In genomic region chr5:40797273-40798011, GRCh38 we compare ENCODE assay signal across 8 cellular contexts. TPM values are rescaled to one million over a fixed set of nuclear protein-coding genes. Genes with fewer than 3 reads are reported as not detected.
DNase-seq lines count a peak whose midpoint lies in the region; ATAC-seq and TF ChIP-seq lines count a peak whose summit lies in the region.

No MANE protein-coding gene starts in this region.

- H3K4me3 ChIP-seq in GM12865 (ENCODE audit: low read depth, low read length): peak overlapping the region; percentile 63

- no peaks in the 10 kb centered on the region for H3K27me3 Mint-ChIP-seq in T-helper 17 cell

- TF ChIP-seq CTCF in GM12865 (IDR thresholded peaks at IDR 0.05; ENCODE audit: insufficient read depth, low read depth, low read length, missing control alignments): no peak

- peak overlapping the region; percentile 80 for H3K27ac Mint-ChIP-seq in T-helper 17 cell

- H3K36me3 Mint-ChIP-seq in T-helper 17 cell (ENCODE audit: low read depth): peaks cover 3% of the 10 kb centered on the region

- H3K9me3 ChIP-seq in T-helper 17 cell (ENCODE audit: control insufficient read depth, low read length, poor library complexity, severe bottlenecking): no peaks in the 10 kb centered on the region

- peaks cover 29% of the 10 kb centered on the region for H3K4me1 Mint-ChIP-seq in T-helper 17 cell

- peak overlapping the region; percentile 92 for H3K4me3 Mint-ChIP-seq in T-helper 17 cell

- ATAC-seq in HG02763 (IDR thresholded peaks at IDR 0.05; ENCODE audit: unreplicated experiment) (peak; percentile 40), T-helper 17 cell (peak; percentile 38)

- peak; percentile 84 for DNase-seq in GM12865 (ENCODE audit: low read depth)
- DNase-seq in NCI-H128 (lab: John Stamatoyannopoulos, UW; ENCODE audit: unreplicated experiment): peak; percentile 27
- peak; percentile 50 to 74 (median 66) for DNase-seq in T-helper 17 cell
- peak; percentile 54 for DNase-seq in hepatic stellate cell (ENCODE audit: low spot score)
- peak; percentile 93 for DNase-seq in retina
- DNase-seq in NCI-H1048 (lab: John Stamatoyannopoulos, UW): no peak

- peak overlapping the region; percentile 85 for H3K27ac ChIP-seq in angular gyrus (ENCODE audit: low read depth, low read length)

RNA-seq across cellular contexts. Expression of gene PRKAA1, which starts 0.7 kb away (rescaled TPM):
- 100 to 1,000 TPM; 118 to 123 TPM for total RNA-seq in T-helper 17 cell

RNA-seq across cellular contexts. Expression of gene RPL37, which starts 37.6 kb away (rescaled TPM):
- total RNA-seq in T-helper 17 cell: 1,000 to 10,000 TPM; 2,267 to 2,325 TPM

RNA-seq across cellular contexts. Expression of gene TTC33, which starts 41.7 kb away (rescaled TPM):
- total RNA-seq in T-helper 17 cell: 10 to 100 TPM in 1 of 2 donors, 1 to 10 TPM in 1; 7.3 to 11.9 TPM

RNA-seq across cellular contexts. Expression of gene CARD6, which starts 43.7 kb away (rescaled TPM):
- total RNA-seq in T-helper 17 cell: 1 to 10 TPM; 1.7 to 2.1 TPM
